ENCODE assay signal across 18 cellular contexts in genomic region chr5:169183581-169183980, GRCh38.
"Had no signal": no experiment of that assay in that cellular context is flagged by ENCODE, and none has a peak within 500 bp of the region (broad histone marks: within the 10 kb centered on the region; RNA-seq: fewer than 3 reads in every experiment).

No MANE protein-coding gene starts in this region.

- H3K4me3 ChIP-seq: mucosa of descending colon, right atrium auricular region, skin epidermis, stomach, thoracic aorta had no signal

- H3K36me3 ChIP-seq: right atrium auricular region, stomach, thoracic aorta had no signal

- DNase-seq: activated CD4-positive, alpha-beta memory T cell treated with anti-CD3 and anti-CD28 coated beads, Interleukin-2, amount 10 ng/mL, durations not matched to agents 7 days and 5 days; activated gamma-delta T cell treated with Interleukin-2 at 50 U/mL for 16 hours; activated naive CD8-positive, alpha-beta T cell treated with anti-CD3 and anti-CD28 coated beads, Interleukin-2, amount 10 ng/mL, durations not matched to agents 7 days and 5 days; activated T-cell treated with anti-CD3 and anti-CD28 coated beads, Interleukin-2, amount 50 U/mL, for 48 hours; aorta; caudate nucleus; cortex of kidney; effector memory CD4-positive, alpha-beta T cell; foreskin keratinocyte; left colon; mucosa of descending colon; naive thymus-derived CD8-positive, alpha-beta T cell; stomach; T1000 had no signal

- H3K4me1 ChIP-seq: stomach had no signal

- H3K9me3 ChIP-seq: mucosa of descending colon, right atrium auricular region, stomach, thoracic aorta had no signal

- H3K27ac ChIP-seq: foreskin keratinocyte, right atrium auricular region, stomach, thoracic aorta, VCaP had no signal

- ATAC-seq: left colon; mucosa of descending colon; naive thymus-derived CD8-positive, alpha-beta T cell had no signal

- H3K27me3 ChIP-seq: foreskin keratinocyte, right atrium auricular region, stomach had no signal
